Comparison of ENCODE assay signal across 9 cellular contexts in the genomic region with DNA sequence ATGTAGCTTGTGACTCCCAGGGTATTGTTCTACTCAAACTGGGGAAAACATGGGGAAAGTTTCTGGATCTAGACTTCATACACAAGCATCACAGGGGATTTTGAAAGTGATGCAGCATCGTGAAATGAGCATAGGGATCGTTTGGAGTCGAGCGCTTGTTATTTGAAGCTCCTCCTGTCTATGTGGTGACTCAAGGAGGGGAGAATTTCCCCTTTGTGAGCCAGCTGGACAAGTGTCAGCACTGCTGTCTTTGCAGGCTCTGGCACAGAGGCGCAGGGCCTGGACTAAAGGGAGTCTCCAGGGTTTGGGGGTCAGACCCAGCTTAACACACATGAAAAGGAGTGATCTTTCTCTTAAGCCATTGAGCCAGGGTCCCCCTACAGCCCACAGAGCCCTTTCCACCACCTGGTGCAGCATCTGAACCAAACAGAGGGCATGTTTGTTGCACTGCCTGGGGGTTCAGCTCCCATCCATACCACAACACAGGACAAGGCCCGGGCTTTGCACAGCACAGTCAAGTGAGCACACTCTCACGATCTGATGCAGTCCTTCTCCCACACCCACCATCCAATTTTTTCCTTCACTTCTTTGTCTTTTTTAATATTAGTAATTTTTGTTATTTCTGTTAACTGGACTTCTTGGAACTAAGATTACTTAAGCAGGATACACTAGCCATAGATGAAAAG. TPM values are rescaled to one million over a fixed set of nuclear protein-coding genes. Genes with fewer than 3 reads are reported as not detected.
DNase-seq lines count a peak whose midpoint lies in the region; ATAC-seq and TF ChIP-seq lines count a peak whose summit lies in the region.
"Had no signal": no experiment of that assay in that cellular context is flagged by ENCODE, and none has a peak within 500 bp of the region (broad histone marks: within the 10 kb centered on the region; RNA-seq: fewer than 3 reads in every experiment).

No MANE protein-coding gene starts in this region.

- peak overlapping the region; percentile 38 for H3K9ac ChIP-seq in rectal smooth muscle tissue (ENCODE audit: low read length)

- no peak overlapping the region for H2AFZ ChIP-seq in hepatocyte

- intact Hi-C loops in activated CD4-positive, alpha-beta memory T cell treated with anti-CD3 and anti-CD28 coated beads for 36 hours (cut with micrococcal nuclease), result no loop called here

- 75% methylated on average over 7 of the region's 7 CpGs for WGBS in hepatocyte (ENCODE audit: low lambda C conversion rate, missing lambda C conversion rate)

- H3K9me2 ChIP-seq in hepatocyte (replicated peaks; ENCODE audit: insufficient read depth), result no peaks in the 10 kb centered on the region

- H3K27ac ChIP-seq in rectal smooth muscle tissue (ENCODE audit: low read depth, low read length) (peak overlapping the region; percentile 78), hepatocyte (no peak overlapping the region)

- DNase-seq in Daoy (ENCODE audit: low read depth), result peak; percentile 87
- peak; percentile 48 for DNase-seq in activated CD4-positive, alpha-beta memory T cell treated with anti-CD3 and anti-CD28 coated beads for 36 hours
- peak; percentile 94 for DNase-seq in fibroblast of mammary gland (ENCODE audit: low read depth)
- no peak for DNase-seq in hepatocyte (ENCODE audit: low spot score)
- DNase-seq in HT-29 (ENCODE audit: low spot score), result no peak
- no peak for DNase-seq in endothelial cell (ENCODE audit: low spot score)
- DNase-seq: NCI-H69 had no signal

- ATAC-seq in GM18511 (IDR thresholded peaks at IDR 0.05; ENCODE audit: unreplicated experiment), result no peak

- no peaks in the 10 kb centered on the region for H3K36me3 ChIP-seq in rectal smooth muscle tissue (ENCODE audit: control insufficient read depth, insufficient read depth, low read length)
- no peaks in the 10 kb centered on the region for H3K36me3 ChIP-seq in hepatocyte (replicated peaks; ENCODE audit: insufficient read depth, low read depth)

- H3K9me3 ChIP-seq in hepatocyte (ENCODE audit: low read depth), result no peaks in the 10 kb centered on the region

- H3K4me2 ChIP-seq in hepatocyte, result no peak overlapping the region

- H3K27me3 ChIP-seq in rectal smooth muscle tissue (ENCODE audit: control insufficient read depth, insufficient read depth, low read length) (no peaks in the 10 kb centered on the region), hepatocyte (no peaks in the 10 kb centered on the region)

- CTCF ChIA-PET in activated CD4-positive, alpha-beta memory T cell treated with anti-CD3 and anti-CD28 coated beads for 36 hours (lab: Charles Lee), result interaction anchor here (0.7 to 4.1 kb wide), 3 partner anchors 11 to 226 kb away, joined by 3 to 21 read pairs (median 4); no protein-coding TSS in a partner anchor

- H3K4me3 ChIP-seq in fibroblast of mammary gland (ENCODE audit: control insufficient read depth, low read depth, low read length) (no peak overlapping the region), rectal smooth muscle tissue (ENCODE audit: low read length) (no peak overlapping the region), hepatocyte (no peak overlapping the region)

- TF ChIP-seq CTCF in fibroblast of mammary gland (conservative IDR thresholded peaks at IDR 0.05; ENCODE audit: control insufficient read depth, insufficient read depth, low read depth, low read length) (no peak), hepatocyte (IDR thresholded peaks at IDR 0.05; ENCODE audit: poor library complexity) (no peak), endothelial cell (IDR thresholded peaks at IDR 0.05; ENCODE audit: unreplicated experiment) (no peak)

- H3K4me1 ChIP-seq in rectal smooth muscle tissue (ENCODE audit: control insufficient read depth, insufficient read depth, low read length), result peaks cover 34% of the 10 kb centered on the region
- peaks cover 23% of the 10 kb centered on the region for H3K4me1 ChIP-seq in hepatocyte (ENCODE audit: insufficient read depth)

- no peaks in the 10 kb centered on the region for H3K27me3 Mint-ChIP-seq in activated CD4-positive, alpha-beta memory T cell treated with anti-CD3 and anti-CD28 coated beads for 36 hours
- no peaks in the 10 kb centered on the region for H3K27me3 Mint-ChIP-seq in endothelial cell (ENCODE audit: unreplicated experiment)

- H3K36me3 Mint-ChIP-seq in activated CD4-positive, alpha-beta memory T cell treated with anti-CD3 and anti-CD28 coated beads for 36 hours, result peaks cover 6% of the 10 kb centered on the region
- no peaks in the 10 kb centered on the region for H3K36me3 Mint-ChIP-seq in endothelial cell (ENCODE audit: low read depth, unreplicated experiment)

- no peak overlapping the region for H3K4me3 Mint-ChIP-seq in activated CD4-positive, alpha-beta memory T cell treated with anti-CD3 and anti-CD28 coated beads for 36 hours
- no peak overlapping the region for H3K4me3 Mint-ChIP-seq in endothelial cell (ENCODE audit: unreplicated experiment)

- H3K79me2 ChIP-seq in hepatocyte, result no peaks in the 10 kb centered on the region

- H3K27ac Mint-ChIP-seq in activated CD4-positive, alpha-beta memory T cell treated with anti-CD3 and anti-CD28 coated beads for 36 hours, result peak overlapping the region; percentile 82
- no peak overlapping the region for H3K27ac Mint-ChIP-seq in endothelial cell (ENCODE audit: unreplicated experiment)

- POLR2A ChIA-PET in activated CD4-positive, alpha-beta memory T cell treated with anti-CD3 and anti-CD28 coated beads for 36 hours (lab: Charles Lee), result interaction anchor here (0.7 to 4.8 kb wide), 5 partner anchors 13 to 41 kb away, joined by 3 to 37 read pairs (median 4); no protein-coding TSS in a partner anchor

- H3K4me1 Mint-ChIP-seq in activated CD4-positive, alpha-beta memory T cell treated with anti-CD3 and anti-CD28 coated beads for 36 hours (ENCODE audit: low read depth), result peaks cover 79% of the 10 kb centered on the region
- peaks cover 8% of the 10 kb centered on the region for H3K4me1 Mint-ChIP-seq in endothelial cell (ENCODE audit: unreplicated experiment)

- H3K9me3 Mint-ChIP-seq in activated CD4-positive, alpha-beta memory T cell treated with anti-CD3 and anti-CD28 coated beads for 36 hours, result no peaks in the 10 kb centered on the region
- peaks cover 4% of the 10 kb centered on the region for H3K9me3 Mint-ChIP-seq in endothelial cell (ENCODE audit: unreplicated experiment)

- H4K20me1 ChIP-seq in hepatocyte (ENCODE audit: insufficient read depth, poor library complexity, severe bottlenecking), result no peaks in the 10 kb centered on the region

RNA-seq across cellular contexts. Expression of gene IRF1, which starts 50.9 kb away (rescaled TPM):
- total RNA-seq in Daoy (2014; rRNA removed; shearing (Covaris generic)), result 18.2 and 20.1 TPM in 2 replicates
- 100 to 1,000 TPM; 104 to 106 TPM for total RNA-seq in activated CD4-positive, alpha-beta memory T cell treated with anti-CD3 and anti-CD28 coated beads for 36 hours
- total RNA-seq in hepatocyte (25.6 and 30.9 TPM in 2 replicates), endothelial cell (ENCODE audit: unreplicated experiment) (7.1 TPM)
- polyA plus RNA-seq in hepatocyte, result 35.8 and 44.8 TPM in 2 replicates
- total RNA-seq in HT-29 (2014; rRNA removed; shearing (Covaris generic)), result 52.0 and 58.7 TPM in 2 replicates

Comparison
In these comparisons a context has a peak if more than half of its experiments do, and no peak if none do; other contexts are left out.
1. DNase-seq: peak in Daoy (single experiment), activated CD4-positive, alpha-beta memory T cell treated with anti-CD3 and anti-CD28 coated beads for 36 hours (single experiment) and fibroblast of mammary gland (single experiment); none in hepatocyte (single experiment), HT-29 (single experiment) and endothelial cell (single experiment).